ENCODE assay signal across 1 cellular context in genomic region chr9:127519301-127520166, GRCh38.
TF ChIP-seq lines count a peak whose summit lies in the region.

No MANE protein-coding gene starts in this region.

TF ChIP-seq in K562, 482 proteins besides CTCF, POLR2A, EP300 and RAD21 (continued from another document):
- TF ChIP-seq, protein P1, sequence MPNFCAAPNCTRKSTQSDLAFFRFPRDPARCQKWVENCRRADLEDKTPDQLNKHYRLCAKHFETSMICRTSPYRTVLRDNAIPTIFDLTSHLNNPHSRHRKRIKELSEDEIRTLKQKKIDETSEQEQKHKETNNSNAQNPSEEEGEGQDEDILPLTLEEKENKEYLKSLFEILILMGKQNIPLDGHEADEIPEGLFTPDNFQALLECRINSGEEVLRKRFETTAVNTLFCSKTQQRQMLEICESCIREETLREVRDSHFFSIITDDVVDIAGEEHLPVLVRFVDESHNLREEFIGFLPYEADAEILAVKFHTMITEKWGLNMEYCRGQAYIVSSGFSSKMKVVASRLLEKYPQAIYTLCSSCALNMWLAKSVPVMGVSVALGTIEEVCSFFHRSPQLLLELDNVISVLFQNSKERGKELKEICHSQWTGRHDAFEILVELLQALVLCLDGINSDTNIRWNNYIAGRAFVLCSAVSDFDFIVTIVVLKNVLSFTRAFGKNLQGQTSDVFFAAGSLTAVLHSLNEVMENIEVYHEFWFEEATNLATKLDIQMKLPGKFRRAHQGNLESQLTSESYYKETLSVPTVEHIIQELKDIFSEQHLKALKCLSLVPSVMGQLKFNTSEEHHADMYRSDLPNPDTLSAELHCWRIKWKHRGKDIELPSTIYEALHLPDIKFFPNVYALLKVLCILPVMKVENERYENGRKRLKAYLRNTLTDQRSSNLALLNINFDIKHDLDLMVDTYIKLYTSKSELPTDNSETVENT (CRISPR knock-in tag; IDR thresholded peaks at IDR 0.05), result no peak
- TF ChIP-seq, protein P2, sequence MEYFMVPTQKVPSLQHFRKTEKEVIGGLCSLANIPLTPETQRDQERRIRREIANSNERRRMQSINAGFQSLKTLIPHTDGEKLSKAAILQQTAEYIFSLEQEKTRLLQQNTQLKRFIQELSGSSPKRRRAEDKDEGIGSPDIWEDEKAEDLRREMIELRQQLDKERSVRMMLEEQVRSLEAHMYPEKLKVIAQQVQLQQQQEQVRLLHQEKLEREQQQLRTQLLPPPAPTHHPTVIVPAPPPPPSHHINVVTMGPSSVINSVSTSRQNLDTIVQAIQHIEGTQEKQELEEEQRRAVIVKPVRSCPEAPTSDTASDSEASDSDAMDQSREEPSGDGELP (CRISPR knock-in tag; IDR thresholded peaks at IDR 0.05; ENCODE audit: borderline replicate concordance), result peak; percentile 22; the same call in 1 of the 2 replicates
- TF ChIP-seq TAF7 (tag; IDR thresholded peaks at IDR 0.05) (no peak), FOSL1 (tag; conservative IDR thresholded peaks at IDR 0.05) (peak; percentile 88), ATF2 (CRISPR knock-in tag; IDR thresholded peaks at IDR 0.05) (no peak), JUND (IDR thresholded peaks at IDR 0.05; ENCODE audit: borderline replicate concordance, low read depth, low read length) (0 out of 2 replicates have a peak, but pooled peaks have one; percentile 19), JUND (tag; IDR thresholded peaks at IDR 0.05; ENCODE audit: borderline replicate concordance, low read depth, low read length) (no peak), NCOR1 (IDR thresholded peaks at IDR 0.05) (no peak)
